Comparison of ENCODE assay signal across 11 cellular contexts in genomic region chr19:11479090-11479469, GRCh38. TPM values are rescaled to one million over a fixed set of nuclear protein-coding genes. Genes with fewer than 3 reads are reported as not detected.
DNase-seq lines count a peak whose midpoint lies in the region; TF ChIP-seq lines count a peak whose summit lies in the region.
"Had no signal": no experiment of that assay in that cellular context is flagged by ENCODE, and none has a peak within 500 bp of the region (broad histone marks: within the 10 kb centered on the region; RNA-seq: fewer than 3 reads in every experiment).

No MANE protein-coding gene starts in this region.

- peaks cover 2% of the 10 kb centered on the region for H3K36me3 Mint-ChIP-seq in chondrocyte (ENCODE audit: low read depth)

- no peak for TF ChIP-seq CTCF in chondrocyte (IDR thresholded peaks at IDR 0.05)

- peaks cover 25% of the 10 kb centered on the region for H3K27me3 Mint-ChIP-seq in chondrocyte (ENCODE audit: low read depth)

- H2AFZ ChIP-seq in neuron (ENCODE audit: low read depth, low read length): no peak overlapping the region

- peak overlapping the region; percentile 48 for H3K4me3 Mint-ChIP-seq in chondrocyte (ENCODE audit: unreplicated experiment)
- H3K4me3 Mint-ChIP-seq: activated B cell treated with CpG ODN at 0.5 μM for 24 hours had no signal

- H3K27ac Mint-ChIP-seq in chondrocyte (ENCODE audit: unreplicated experiment): no peak overlapping the region
- H3K27ac Mint-ChIP-seq: activated B cell treated with CpG ODN at 0.5 μM for 24 hours had no signal

- H3K36me3 ChIP-seq in neuron (ENCODE audit: insufficient read depth, low read length): peaks cover 38% of the 10 kb centered on the region
- H3K36me3 ChIP-seq: neutrophil had no signal

- intact Hi-C loops in posterior cingulate gyrus (cut with DNase I): no loop called here

- no peaks in the 10 kb centered on the region for H3K9me3 Mint-ChIP-seq in chondrocyte (ENCODE audit: low read depth)
- H3K9me3 Mint-ChIP-seq: activated B cell treated with CpG ODN at 0.5 μM for 24 hours had no signal

- H3K4me1 ChIP-seq in neuron (ENCODE audit: insufficient read depth, low read length): peaks cover 8% of the 10 kb centered on the region

- DNase-seq in NCI-H1436 (lab: John Stamatoyannopoulos, UW): peak; percentile 51
- no peak for DNase-seq in NCI-H1436 treated with DMSO at 0.1 percent for 48 hours (lab: John Stamatoyannopoulos, UW)
- no peak for DNase-seq in chondrocyte (ENCODE audit: low spot score)
- DNase-seq in DMS114 treated with DMSO at 0.1 percent for 48 hours (lab: John Stamatoyannopoulos, UW; ENCODE audit: unreplicated experiment): no peak
- no peak for DNase-seq in posterior cingulate gyrus
- DNase-seq: activated B cell treated with CpG ODN at 0.5 μM for 24 hours, kidney had no signal

- H3K4me1 Mint-ChIP-seq in chondrocyte (ENCODE audit: low read depth): peaks cover 13% of the 10 kb centered on the region

- H3K27me3 ChIP-seq in neuron (ENCODE audit: insufficient read depth, low read length): no peaks in the 10 kb centered on the region

- no peaks in the 10 kb centered on the region for H3K9me3 ChIP-seq in neuron (ENCODE audit: low read length)
- H3K9me3 ChIP-seq: neutrophil had no signal

- H3K4me3 ChIP-seq in neuron (ENCODE audit: low read length): peak overlapping the region; percentile 86

RNA-seq across cellular contexts. Expression of gene ELAVL3, which starts 1.8 kb away (rescaled TPM):
- 0.07 TPM in 1 of 3 replicates, not detected in the others for total RNA-seq in chondrocyte
- total RNA-seq: activated B cell treated with CpG ODN at 0.5 μM for 24 hours, M059J, NCI-H460 had no signal

RNA-seq across cellular contexts. Expression of gene ZNF653, which starts 26.6 kb away (rescaled TPM):
- 6.8 to 8.6 TPM (median 8.2 TPM) in 3 replicates for total RNA-seq in chondrocyte

RNA-seq across cellular contexts. Expression of gene PRKCSH, which starts 43.6 kb away (rescaled TPM):
- total RNA-seq in chondrocyte: 309 to 330 TPM (median 318 TPM) in 3 replicates

RNA-seq across cellular contexts. Expression of gene ODAD3, which starts 44.2 kb away (rescaled TPM):
- 0.15 to 0.68 TPM (median 0.31 TPM) in 3 replicates for total RNA-seq in chondrocyte

RNA-seq across cellular contexts. Expression of gene ECSIT, which starts 49.9 kb away (rescaled TPM):
- total RNA-seq in chondrocyte: 20.3 to 27.9 TPM (median 20.5 TPM) in 3 replicates
